ENCODE assay signal across 8 cellular contexts in the genomic region with DNA sequence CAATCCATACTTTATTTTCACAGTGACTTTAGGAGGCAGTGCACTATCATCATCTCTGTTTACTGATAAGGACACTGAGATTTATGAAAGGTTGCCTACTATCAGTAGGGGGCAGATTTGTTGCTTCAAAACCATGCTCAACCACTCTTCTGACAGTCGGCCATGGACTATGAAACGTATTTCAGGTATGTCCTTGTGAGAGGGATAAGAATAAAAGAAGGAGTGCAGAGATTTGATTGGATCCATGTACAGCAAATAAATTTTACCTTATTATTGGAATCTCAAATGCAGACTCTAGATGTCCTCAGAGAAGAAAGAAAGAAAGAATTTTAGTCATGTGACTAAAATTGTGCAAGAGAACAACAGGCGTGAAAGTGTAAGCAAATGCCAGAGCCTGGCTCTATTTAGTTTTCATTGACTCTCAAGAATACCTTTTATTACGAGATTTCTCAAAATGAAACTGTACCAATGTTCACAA.
DNase-seq lines count a peak whose midpoint lies in the region; ATAC-seq and TF ChIP-seq lines count a peak whose summit lies in the region.

No MANE protein-coding gene starts in this region.

- no peak overlapping the region for H4K5ac ChIP-seq in IMR-90 (ENCODE audit: low read depth, low read length)

- no CpG with 5 or more reads among the region's 4 CpGs for WGBS in IMR-90 (ENCODE audit: extremely low coverage in 2 of 2, insufficient read length in 1 of 2), 2 experiments

- in situ Hi-C loops in IMR-90 (cut with MboI; ENCODE audit: low sequenced_read_pairs), result no loop called here

- no peak overlapping the region for H2BK5ac ChIP-seq in IMR-90 (ENCODE audit: low read depth, low read length, poor library complexity, severe bottlenecking)

- no peak overlapping the region for H3K27ac ChIP-seq in IMR-90 (ENCODE audit: insufficient read depth, low read length)

- peaks cover 9% of the 10 kb centered on the region for H3K4me1 Mint-ChIP-seq in stimulated activated memory B cell treated with anti-CD40 and anti-IgM and Interleukin-4, amounts not matched to agents 10 μg/mL and 1 μg/mL and 100 μg/mL, for 72 hours

- no peaks in the 10 kb centered on the region for H3K36me3 Mint-ChIP-seq in stimulated activated memory B cell treated with anti-CD40 and anti-IgM and Interleukin-4, amounts not matched to agents 10 μg/mL and 1 μg/mL and 100 μg/mL, for 72 hours

- no peaks in the 10 kb centered on the region for H3K9me1 ChIP-seq in IMR-90 (ENCODE audit: insufficient read depth, low read length)

- H3K27me3 Mint-ChIP-seq in stimulated activated memory B cell treated with anti-CD40 and anti-IgM and Interleukin-4, amounts not matched to agents 10 μg/mL and 1 μg/mL and 100 μg/mL, for 72 hours, result no peaks in the 10 kb centered on the region

- no peak overlapping the region for H3K14ac ChIP-seq in IMR-90 (replicated peaks; ENCODE audit: low read depth, low read length)

- dilution Hi-C loops in IMR-90 (cut with HindIII; ENCODE audit: low sequenced_read_pairs, unreplicated experiment), result no loop called here

- CTCF ChIA-PET in IMR-90 (lab: Yijun Ruan, JAX), result interaction anchor here (1.7 kb wide), 1 partner anchor 90 kb away, joined by 11 read pairs; no protein-coding TSS in a partner anchor

- no peaks in the 10 kb centered on the region for H3K9me3 Mint-ChIP-seq in stimulated activated memory B cell treated with anti-CD40 and anti-IgM and Interleukin-4, amounts not matched to agents 10 μg/mL and 1 μg/mL and 100 μg/mL, for 72 hours

- no peaks in the 10 kb centered on the region for H4K20me1 ChIP-seq in IMR-90 (ENCODE audit: insufficient read depth, low read length)

- no peak overlapping the region for H2AK9ac ChIP-seq in IMR-90 (replicated peaks; ENCODE audit: low read depth, low read length, poor library complexity)

- no peak overlapping the region for H4K8ac ChIP-seq in IMR-90 (ENCODE audit: low read depth in 2 of 2, low read length in 2 of 2)

- no peak overlapping the region for H3K23ac ChIP-seq in IMR-90 (ENCODE audit: low read depth, low read length)

- ATAC-seq in GM18498 (IDR thresholded peaks at IDR 0.05; ENCODE audit: unreplicated experiment) (peak; percentile 78), IMR-90 (ENCODE audit: low read depth) (peak; percentile 64)
- no peak for ATAC-seq in stimulated activated memory B cell treated with anti-CD40 and anti-IgM and Interleukin-4, amounts not matched to agents 10 μg/mL and 1 μg/mL and 100 μg/mL, for 72 hours

- H3K9me3 ChIP-seq in IMR-90 (ENCODE audit: control insufficient read depth, insufficient read depth, low read length), result no peaks in the 10 kb centered on the region

- no peak for TF ChIP-seq RAD21 in IMR-90 (IDR thresholded peaks at IDR 0.05; ENCODE audit: low read length)

- H3K56ac ChIP-seq in IMR-90 (ENCODE audit: extremely low read depth, insufficient read depth, low read length), result no peak overlapping the region

- no peak overlapping the region for H2BK15ac ChIP-seq in IMR-90 (ENCODE audit: low read depth, low read length)

- POLR2A ChIA-PET in IMR-90 (lab: Charles Lee; ENCODE audit: unreplicated experiment), result no interaction called here

- H3K4me3 ChIP-seq in IMR-90 (ENCODE audit: insufficient read depth, low read depth, low read length), result no peak overlapping the region

- H4K91ac ChIP-seq in IMR-90 (ENCODE audit: insufficient read depth, low read depth, low read length), result no peak overlapping the region

- no peaks in the 10 kb centered on the region for H3K36me3 ChIP-seq in IMR-90 (ENCODE audit: control insufficient read depth, insufficient read depth, low read length)

- no peak overlapping the region for H3K27ac Mint-ChIP-seq in stimulated activated memory B cell treated with anti-CD40 and anti-IgM and Interleukin-4, amounts not matched to agents 10 μg/mL and 1 μg/mL and 100 μg/mL, for 72 hours

- BruUV-seq in IMR-90 (replicated peaks; lab: Mats Ljungman, UMichigan), result no TSS peak

- H2AFZ ChIP-seq in IMR-90 (replicated peaks; ENCODE audit: low read length, poor library complexity), result no peak overlapping the region

- TF ChIP-seq CTCF in IMR-90 (conservative IDR thresholded peaks at IDR 0.05; ENCODE audit: low read depth, low read length), result 0 out of 2 replicates have a peak, but pooled peaks have one; percentile 9

- no peaks in the 10 kb centered on the region for H3K27me3 ChIP-seq in IMR-90 (ENCODE audit: control insufficient read depth, insufficient read depth, low read length)

- DNase-seq in A172 (ENCODE audit: low spot score) (peak; percentile 25), IMR-90 (peak; percentile 27), dermis blood vessel endothelial cell (peak; percentile 45), NCI-H1105 treated with DMSO at 0.1 percent for 48 hours (lab: John Stamatoyannopoulos, UW) (no peak), NCI-H1930 (lab: John Stamatoyannopoulos, UW) (no peak), occipital lobe (lab: John Stamatoyannopoulos, UW) (no peak)

- peak overlapping the region; percentile 36 for H3K4me3 Mint-ChIP-seq in stimulated activated memory B cell treated with anti-CD40 and anti-IgM and Interleukin-4, amounts not matched to agents 10 μg/mL and 1 μg/mL and 100 μg/mL, for 72 hours

- H2BK120ac ChIP-seq in IMR-90 (ENCODE audit: low read depth, low read length), result no peak overlapping the region

- H3K18ac ChIP-seq in IMR-90 (ENCODE audit: low read depth, low read length), result no peak overlapping the region

- no peak overlapping the region for H3K9ac ChIP-seq in IMR-90 (ENCODE audit: low read depth, low read length)

- no peak for TF ChIP-seq POLR2A in IMR-90 (IDR thresholded peaks at IDR 0.05; ENCODE audit: low read depth, low read length)

- no peak overlapping the region for H3K4me2 ChIP-seq in IMR-90 (ENCODE audit: low read depth, low read length)

- no peak overlapping the region for H2AK5ac ChIP-seq in IMR-90 (ENCODE audit: low read depth, low read length)

- H2BK20ac ChIP-seq in IMR-90 (ENCODE audit: low read depth, low read length), result no peak overlapping the region

- intact Hi-C loops in IMR-90 (cut with micrococcal nuclease), result loop anchor here (1.0 to 2.0 kb wide), 2 partner anchors 34 to 42 kb away; no protein-coding TSS in a partner anchor

- no peak overlapping the region for H3K4ac ChIP-seq in IMR-90 (ENCODE audit: low read depth, low read length)

- no peaks in the 10 kb centered on the region for H3K79me1 ChIP-seq in IMR-90 (ENCODE audit: low read depth in 1 of 2, low read length in 2 of 2)

- no peaks in the 10 kb centered on the region for H3K4me1 ChIP-seq in IMR-90 (ENCODE audit: control insufficient read depth, insufficient read depth, low read length)

TF ChIP-seq in IMR-90, 13 proteins besides CTCF, POLR2A, EP300 and RAD21:
- TF ChIP-seq USF2 (IDR thresholded peaks at IDR 0.05; ENCODE audit: low read depth, low read length), result peak; percentile 41
- TF ChIP-seq CEBPB (IDR thresholded peaks at IDR 0.05; ENCODE audit: low read depth, low read length), result peak; percentile 75
- TF ChIP-seq, protein P1, sequence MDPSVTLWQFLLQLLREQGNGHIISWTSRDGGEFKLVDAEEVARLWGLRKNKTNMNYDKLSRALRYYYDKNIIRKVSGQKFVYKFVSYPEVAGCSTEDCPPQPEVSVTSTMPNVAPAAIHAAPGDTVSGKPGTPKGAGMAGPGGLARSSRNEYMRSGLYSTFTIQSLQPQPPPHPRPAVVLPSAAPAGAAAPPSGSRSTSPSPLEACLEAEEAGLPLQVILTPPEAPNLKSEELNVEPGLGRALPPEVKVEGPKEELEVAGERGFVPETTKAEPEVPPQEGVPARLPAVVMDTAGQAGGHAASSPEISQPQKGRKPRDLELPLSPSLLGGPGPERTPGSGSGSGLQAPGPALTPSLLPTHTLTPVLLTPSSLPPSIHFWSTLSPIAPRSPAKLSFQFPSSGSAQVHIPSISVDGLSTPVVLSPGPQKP (IDR thresholded peaks at IDR 0.05; ENCODE audit: borderline replicate concordance, low read depth, low read length), result no peak
- TF ChIP-seq SMC3 (IDR thresholded peaks at IDR 0.05; ENCODE audit: low read depth, low read length), result no peak; the same call in 1 of the 2 replicates
- TF ChIP-seq RFX5 (IDR thresholded peaks at IDR 0.05; ENCODE audit: low read depth, low read length), result no peak
- no peak for TF ChIP-seq MXI1 (IDR thresholded peaks at IDR 0.05; ENCODE audit: borderline replicate concordance, low read depth, low read length)
- TF ChIP-seq BHLHE40 (IDR thresholded peaks at IDR 0.05; ENCODE audit: low read depth, low read length), result no peak

Comparison
In these comparisons a context has a peak if more than half of its experiments do, and no peak if none do; other contexts are left out.
1. DNase-seq: peak in A172 (single experiment), IMR-90 (single experiment) and dermis blood vessel endothelial cell (single experiment); none in NCI-H1105 treated with DMSO at 0.1 percent for 48 hours (single experiment), NCI-H1930 (0 of 2) and occipital lobe (single experiment).